8 cellular contexts compared by ENCODE assay signal in genomic region chr1:109509176-109510134, GRCh38. TPM values are rescaled to one million over a fixed set of nuclear protein-coding genes. Genes with fewer than 3 reads are reported as not detected.
DNase-seq lines count a peak whose midpoint lies in the region; ATAC-seq and TF ChIP-seq lines count a peak whose summit lies in the region.

TSS of gene AMIGO1 (minus strand) at chr1:109509727. CDS start at chr1:109508912, 815 bp downstream.

- H3K27ac ChIP-seq in GM23338 (ENCODE audit: low read depth) (no peak within 1 kb of the TSS), muscle layer of colon (ENCODE audit: low read depth, low read length) (peak within 1 kb of the TSS; percentile 55), stomach smooth muscle (ENCODE audit: low read length) (peak within 1 kb of the TSS; percentile 11)

- DNase-seq in CMK (ENCODE audit: low read depth) (peak; percentile 45), GM23338 (ENCODE audit: low spot score) (peak; percentile 85), NCI-H510A treated with DMSO at 0.1 percent for 48 hours (lab: John Stamatoyannopoulos, UW) (peak; percentile 37), activated T-cell treated with anti-CD3 and anti-CD28 coated beads for 1 hour (ENCODE audit: low read depth) (peak; percentile 53), epidermal melanocyte (ENCODE audit: insufficient read length, low spot score) (peak; percentile 61)

- TF ChIP-seq CTCF in GM23338 (conservative IDR thresholded peaks at IDR 0.05; ENCODE audit: low read depth in 2 of 2): no peak

- peaks cover 36% of the 10 kb centered on the region for H3K27me3 ChIP-seq in GM23338 (ENCODE audit: insufficient read depth)
- H3K27me3 ChIP-seq in muscle layer of colon (ENCODE audit: control insufficient read depth in 1 of 2, insufficient read depth in 2 of 2, low read length in 2 of 2): no peaks in the 10 kb centered on the region
- H3K27me3 ChIP-seq in stomach smooth muscle (ENCODE audit: control insufficient read depth in 1 of 2, insufficient read depth in 2 of 2, low read length in 2 of 2): no peaks in the 10 kb centered on the region

- H3K9me3 ChIP-seq in muscle layer of colon (ENCODE audit: low read length) (no peaks in the 10 kb centered on the region), stomach smooth muscle (ENCODE audit: control insufficient read depth in 2 of 2, low read length in 2 of 2) (no peaks in the 10 kb centered on the region)

- no peaks in the 10 kb centered on the region; the same call in 2 of the 3 replicates for H3K36me3 Mint-ChIP-seq in GM23338 (ENCODE audit: low read depth)

- peaks cover 11% of the 10 kb centered on the region for H3K4me1 Mint-ChIP-seq in GM23338

- H3K36me3 ChIP-seq in GM23338 (ENCODE audit: insufficient read depth): no peaks in the 10 kb centered on the region
- H3K36me3 ChIP-seq in muscle layer of colon (ENCODE audit: insufficient read depth, low read length): peaks cover 4% of the 10 kb centered on the region
- peaks cover 7 to 9% of the 10 kb centered on the region in 2 donors for H3K36me3 ChIP-seq in stomach smooth muscle (ENCODE audit: control insufficient read depth in 2 of 2, insufficient read depth in 2 of 2, low read length in 2 of 2)

- peak; percentile 82 for ATAC-seq in GM23338
- ATAC-seq in GM21717 (IDR thresholded peaks at IDR 0.05; ENCODE audit: unreplicated experiment): no peak

- H3K9ac ChIP-seq in muscle layer of colon (ENCODE audit: low read length): peak within 1 kb of the TSS; percentile 50
- peak within 1 kb of the TSS; percentile 74 to 81 for H3K9ac ChIP-seq in stomach smooth muscle (ENCODE audit: low read length in 2 of 2)

- H3K4me1 ChIP-seq in GM23338 (ENCODE audit: insufficient read depth) (peaks cover 7% of the 10 kb centered on the region; the same call in 1 of the 2 replicates), muscle layer of colon (ENCODE audit: insufficient read depth, low read length) (peaks cover 17% of the 10 kb centered on the region), stomach smooth muscle (ENCODE audit: control insufficient read depth, insufficient read depth, low read length) (peaks cover 32% of the 10 kb centered on the region)

- no peaks in the 10 kb centered on the region for H3K9me3 Mint-ChIP-seq in GM23338

- no peak within 1 kb of the TSS for H3K27ac Mint-ChIP-seq in GM23338

- H3K4me3 ChIP-seq in GM23338 (peak within 1 kb of the TSS; percentile 91), muscle layer of colon (ENCODE audit: low read depth in 1 of 2, low read length in 2 of 2) (peak within 1 kb of the TSS; percentile 73 to 79), stomach smooth muscle (ENCODE audit: low read length in 2 of 2) (peak within 1 kb of the TSS; percentile 88 to 91)

- no peaks in the 10 kb centered on the region for H3K79me2 ChIP-seq in GM23338 (replicated peaks; ENCODE audit: insufficient read depth)

- peak within 1 kb of the TSS; percentile 84 for H3K4me3 Mint-ChIP-seq in GM23338

- H3K9me2 ChIP-seq in GM23338 (ENCODE audit: insufficient read depth): no peaks in the 10 kb centered on the region; the same call in 1 of the 2 replicates

- H3F3A ChIP-seq in GM23338 (replicated peaks; ENCODE audit: low read depth): no peaks in the 10 kb centered on the region

- H3K27me3 Mint-ChIP-seq in GM23338 (ENCODE audit: insufficient read depth, low read depth, poor library complexity): peaks cover 12% of the 10 kb centered on the region

- peak within 1 kb of the TSS; percentile 91 for H3K4me2 ChIP-seq in GM23338

- H2AFZ ChIP-seq in GM23338: peak within 1 kb of the TSS; percentile 99

- no peaks in the 10 kb centered on the region for H4K20me1 ChIP-seq in GM23338 (replicated peaks; ENCODE audit: insufficient read depth)

TF ChIP-seq in GM23338, 12 proteins besides CTCF, POLR2A, EP300 and RAD21:
- no peak for TF ChIP-seq REST (IDR thresholded peaks at IDR 0.05; ENCODE audit: unreplicated experiment)
- TF ChIP-seq CREB1 (CRISPR knock-in tag; IDR thresholded peaks at IDR 0.05; ENCODE audit: low read depth): no peak
- no peak for TF ChIP-seq ZNF331 (CRISPR knock-in tag; IDR thresholded peaks at IDR 0.05; ENCODE audit: low read depth)
- TF ChIP-seq ZNF462 (CRISPR knock-in tag; IDR thresholded peaks at IDR 0.05): no peak

RNA-seq across cellular contexts. Expression of gene AMIGO1, which starts in this region (rescaled TPM):
- 2.3 and 3.8 TPM in 2 replicates for total RNA-seq in GM23338 (2014; rRNA removed; shearing (Covaris generic))
- polyA plus RNA-seq in GM23338 (2016; fragmentation: Nextera tagmentation; extraction: Ambion mirVana): 0.53 and 0.61 TPM in 2 replicates
